Comparison of ENCODE assay signal across 1 cellular context in the genomic region with DNA sequence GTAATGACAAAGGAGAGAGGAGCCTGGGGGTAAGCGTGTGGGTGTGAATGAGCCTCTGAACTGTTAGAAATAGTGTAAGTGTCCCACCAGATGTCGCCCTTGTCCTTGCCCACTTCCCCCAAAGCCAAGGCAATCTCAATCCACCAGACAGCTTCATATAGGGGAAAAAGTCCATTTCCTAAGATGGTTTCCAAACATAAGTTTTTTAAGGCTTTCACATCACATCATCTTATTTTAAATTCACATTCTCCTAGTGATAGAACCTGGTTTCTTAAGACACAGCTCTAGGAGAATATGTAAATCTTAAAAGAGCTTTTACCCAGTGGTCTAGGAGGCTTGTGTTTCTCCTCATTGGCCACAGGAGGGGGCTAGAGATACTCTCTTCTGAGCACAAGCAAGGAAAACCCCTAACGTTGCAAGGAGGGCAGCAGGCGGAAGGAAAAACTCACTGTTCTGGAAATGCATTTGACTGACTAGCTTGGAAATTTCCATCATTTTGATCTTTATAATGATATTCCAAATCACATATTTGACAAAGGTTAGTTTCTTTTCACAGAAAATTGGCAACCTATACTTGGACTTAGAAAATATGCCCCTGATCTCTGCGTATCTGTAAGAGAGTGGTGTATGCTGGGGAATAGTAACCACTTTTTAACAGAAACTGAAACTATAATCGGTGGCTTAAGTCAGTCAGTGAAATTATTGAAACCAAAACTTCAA.
TF ChIP-seq lines count a peak whose summit lies in the region.

No MANE protein-coding gene starts in this region.

TF ChIP-seq in HepG2, 621 proteins besides CTCF, POLR2A, EP300 and RAD21 (continued from another document and continues in another):
- TF ChIP-seq UBTF (CRISPR knock-in tag; IDR thresholded peaks at IDR 0.05) (0 out of 2 replicates have a peak, but pooled peaks have one; percentile 19), ZNF816 (CRISPR knock-in tag; IDR thresholded peaks at IDR 0.05; ENCODE audit: borderline replicate concordance) (no peak), ARNTL (CRISPR knock-in tag; IDR thresholded peaks at IDR 0.05) (no peak), SAFB2 (CRISPR knock-in tag; IDR thresholded peaks at IDR 0.05; ENCODE audit: borderline replicate concordance, low read depth) (no peak), FOXK1 (CRISPR knock-in tag; IDR thresholded peaks at IDR 0.05; ENCODE audit: borderline replicate concordance, low read depth) (no peak), PITX1 (CRISPR knock-in tag; IDR thresholded peaks at IDR 0.05) (no peak), KLF9 (CRISPR knock-in tag; IDR thresholded peaks at IDR 0.05; ENCODE audit: low read depth) (no peak), ZNF326 (CRISPR knock-in tag; IDR thresholded peaks at IDR 0.05; ENCODE audit: borderline replicate concordance) (no peak), ZNF414 (CRISPR knock-in tag; IDR thresholded peaks at IDR 0.05) (no peak), PHF8 (CRISPR knock-in tag; IDR thresholded peaks at IDR 0.05) (0 out of 2 replicates have a peak, but pooled peaks have one; percentile 16), ZFYVE20 (CRISPR knock-in tag; IDR thresholded peaks at IDR 0.05; ENCODE audit: borderline replicate concordance, low read depth) (no peak), ZNF335 (CRISPR knock-in tag; IDR thresholded peaks at IDR 0.05) (no peak), CCDC6 (CRISPR knock-in tag; IDR thresholded peaks at IDR 0.05) (no peak), ZNF430 (CRISPR knock-in tag; IDR thresholded peaks at IDR 0.05) (no peak), TEAD3 (CRISPR knock-in tag; optimal IDR thresholded peaks at IDR 0.05; ENCODE audit: borderline replicate concordance) (no peak), KDM3A (CRISPR knock-in tag; IDR thresholded peaks at IDR 0.05; ENCODE audit: low read depth) (no peak), KDM1A (CRISPR knock-in tag; IDR thresholded peaks at IDR 0.05) (no peak), ZNF790 (CRISPR knock-in tag; IDR thresholded peaks at IDR 0.05; ENCODE audit: borderline replicate concordance) (no peak), ZSCAN9 (CRISPR knock-in tag; IDR thresholded peaks at IDR 0.05; ENCODE audit: borderline replicate concordance) (no peak), YEATS2 (CRISPR knock-in tag; IDR thresholded peaks at IDR 0.05; ENCODE audit: borderline replicate concordance) (peak; percentile 39; the same call in 1 of the 2 replicates), ZNF878 (CRISPR knock-in tag; IDR thresholded peaks at IDR 0.05) (no peak), ZBTB26 (CRISPR knock-in tag; IDR thresholded peaks at IDR 0.05; ENCODE audit: borderline replicate concordance) (no peak), RELA (CRISPR knock-in tag; IDR thresholded peaks at IDR 0.05) (no peak), HNF1B (CRISPR knock-in tag; IDR thresholded peaks at IDR 0.05) (0 out of 2 replicates have a peak, but pooled peaks have one; percentile 16), NCOA5 (CRISPR knock-in tag; IDR thresholded peaks at IDR 0.05) (no peak), ZNF83 (CRISPR knock-in tag; IDR thresholded peaks at IDR 0.05; ENCODE audit: borderline replicate concordance) (no peak), ETV6 (CRISPR knock-in tag; conservative IDR thresholded peaks at IDR 0.05) (no peak), HES4 (CRISPR knock-in tag; IDR thresholded peaks at IDR 0.05; ENCODE audit: borderline replicate concordance) (no peak), ZNF614 (CRISPR knock-in tag; IDR thresholded peaks at IDR 0.05; ENCODE audit: borderline replicate concordance) (no peak), FOXA1 (IDR thresholded peaks at IDR 0.05) (no peak), FOXA1 (CRISPR knock-in tag; IDR thresholded peaks at IDR 0.05) (no peak), NCOR1 (IDR thresholded peaks at IDR 0.05; ENCODE audit: borderline replicate concordance, low read length) (no peak), MBNL3 (CRISPR knock-in tag; conservative IDR thresholded peaks at IDR 0.05) (no peak), CREB1 (IDR thresholded peaks at IDR 0.05) (no peak), CREB1 (CRISPR knock-in tag; IDR thresholded peaks at IDR 0.05) (peak; percentile 33; the same call in 1 of the 2 replicates), ZNF337 (CRISPR knock-in tag; IDR thresholded peaks at IDR 0.05; ENCODE audit: borderline replicate concordance, low read depth) (no peak), ZNF607 (CRISPR knock-in tag; IDR thresholded peaks at IDR 0.05; ENCODE audit: borderline replicate concordance) (0 out of 2 replicates have a peak, but pooled peaks have one; percentile 39), TBP (CRISPR knock-in tag; IDR thresholded peaks at IDR 0.05) (no peak), NR2F6 (IDR thresholded peaks at IDR 0.05) (no peak), NR2F6 (CRISPR knock-in tag; IDR thresholded peaks at IDR 0.05) (no peak), ZSCAN22 (CRISPR knock-in tag; IDR thresholded peaks at IDR 0.05) (no peak), MED8 (CRISPR knock-in tag; IDR thresholded peaks at IDR 0.05; ENCODE audit: insufficient replicate concordance) (no peak), ZC3H4 (CRISPR knock-in tag; IDR thresholded peaks at IDR 0.05; ENCODE audit: borderline replicate concordance) (no peak), ZNF354B (CRISPR knock-in tag; IDR thresholded peaks at IDR 0.05) (no peak), MLXIP (CRISPR knock-in tag; IDR thresholded peaks at IDR 0.05; ENCODE audit: borderline replicate concordance) (no peak), ATF7 (IDR thresholded peaks at IDR 0.05) (no peak), ATF7 (CRISPR knock-in tag; IDR thresholded peaks at IDR 0.05) (no peak), GFI1 (CRISPR knock-in tag; IDR thresholded peaks at IDR 0.05; ENCODE audit: borderline replicate concordance) (no peak), PRPF4 (IDR thresholded peaks at IDR 0.05; ENCODE audit: low read depth, low read length, poor library complexity, severe bottlenecking) (no peak), ZNF784 (CRISPR knock-in tag; IDR thresholded peaks at IDR 0.05; ENCODE audit: borderline replicate concordance) (0 out of 2 replicates have a peak, but pooled peaks have one; percentile 43), TCF12 (IDR thresholded peaks at IDR 0.05) (no peak), TCF12 (CRISPR knock-in tag; IDR thresholded peaks at IDR 0.05) (no peak), YY1 (IDR thresholded peaks at IDR 0.05; ENCODE audit: insufficient read depth, insufficient replicate concordance, low read depth, low read length) (no peak), CSRNP1 (CRISPR knock-in tag; IDR thresholded peaks at IDR 0.05) (no peak), MIER2 (CRISPR knock-in tag; IDR thresholded peaks at IDR 0.05) (no peak), ARNT (IDR thresholded peaks at IDR 0.05) (no peak), TCF7 (IDR thresholded peaks at IDR 0.05; ENCODE audit: low read depth) (no peak), NFKB2 (CRISPR knock-in tag; IDR thresholded peaks at IDR 0.05; ENCODE audit: borderline replicate concordance) (no peak)
- TF ChIP-seq, protein P1, sequence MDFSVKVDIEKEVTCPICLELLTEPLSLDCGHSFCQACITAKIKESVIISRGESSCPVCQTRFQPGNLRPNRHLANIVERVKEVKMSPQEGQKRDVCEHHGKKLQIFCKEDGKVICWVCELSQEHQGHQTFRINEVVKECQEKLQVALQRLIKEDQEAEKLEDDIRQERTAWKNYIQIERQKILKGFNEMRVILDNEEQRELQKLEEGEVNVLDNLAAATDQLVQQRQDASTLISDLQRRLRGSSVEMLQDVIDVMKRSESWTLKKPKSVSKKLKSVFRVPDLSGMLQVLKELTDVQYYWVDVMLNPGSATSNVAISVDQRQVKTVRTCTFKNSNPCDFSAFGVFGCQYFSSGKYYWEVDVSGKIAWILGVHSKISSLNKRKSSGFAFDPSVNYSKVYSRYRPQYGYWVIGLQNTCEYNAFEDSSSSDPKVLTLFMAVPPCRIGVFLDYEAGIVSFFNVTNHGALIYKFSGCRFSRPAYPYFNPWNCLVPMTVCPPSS (IDR thresholded peaks at IDR 0.05), result no peak
- TF ChIP-seq, protein P2, sequence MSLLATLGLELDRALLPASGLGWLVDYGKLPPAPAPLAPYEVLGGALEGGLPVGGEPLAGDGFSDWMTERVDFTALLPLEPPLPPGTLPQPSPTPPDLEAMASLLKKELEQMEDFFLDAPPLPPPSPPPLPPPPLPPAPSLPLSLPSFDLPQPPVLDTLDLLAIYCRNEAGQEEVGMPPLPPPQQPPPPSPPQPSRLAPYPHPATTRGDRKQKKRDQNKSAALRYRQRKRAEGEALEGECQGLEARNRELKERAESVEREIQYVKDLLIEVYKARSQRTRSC (CRISPR knock-in tag; IDR thresholded peaks at IDR 0.05; ENCODE audit: low read depth), result no peak
